ENCODE assay signal across 31 cellular contexts in the genomic region with DNA sequence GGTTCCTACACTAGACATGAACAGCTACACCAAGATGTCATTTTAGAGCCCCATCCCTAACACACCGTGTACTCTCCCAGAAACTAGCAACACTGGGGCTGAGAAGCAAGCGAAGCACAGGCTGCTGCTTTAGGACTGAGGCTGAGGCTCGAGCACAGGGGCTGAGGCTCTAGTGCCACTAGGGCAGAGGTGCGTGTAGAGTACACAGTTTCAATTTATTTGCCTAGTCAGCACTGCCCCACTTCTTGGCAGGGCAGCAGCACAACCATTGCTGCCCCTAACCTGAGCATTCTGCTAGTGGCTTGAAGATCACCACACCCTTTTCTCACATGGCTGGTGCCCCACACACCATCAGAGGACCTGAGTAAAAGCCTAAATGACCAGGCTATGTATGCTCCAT.
"Had no signal": no experiment of that assay in that cellular context is flagged by ENCODE, and none has a peak within 500 bp of the region (broad histone marks: within the 10 kb centered on the region; RNA-seq: fewer than 3 reads in every experiment).

No MANE protein-coding gene starts in this region.

- H3K27me3 ChIP-seq: adrenal gland, ascending aorta, cardiac muscle cell had no signal

- H3K4me1 ChIP-seq: adrenal gland, ascending aorta had no signal

- FAIRE-seq: TTC549 had no signal

- ATAC-seq: activated CD8-positive, alpha-beta T cell treated with anti-CD3 and anti-CD28 coated beads for 36 hours; activated naive CD4-positive, alpha-beta T cell treated with anti-CD3 and anti-CD28 coated beads, Interleukin-2, amount 50 U/mL, for 72 hours; activated T-cell treated with anti-CD3 and anti-CD28 coated beads, Interleukin-2, amount 50 U/mL, for 4 hours; activated T-cell treated with anti-CD3 and anti-CD28 coated beads, Interleukin-2, amount 50 U/mL, for 72 hours; activated T-helper 17 cell treated with anti-CD3 and anti-CD28 coated beads, Interleukin-2, amount 50 U/mL, for 72 hours had no signal

- H3K4me3 ChIP-seq: adrenal gland, ascending aorta, cardiac muscle cell had no signal

- H3K27ac ChIP-seq: adrenal gland, ascending aorta, cardiac muscle cell, VCaP had no signal

- DNase-seq: activated B cell treated with CpG ODN at 0.5 μM for 24 hours; activated CD4-positive, alpha-beta memory T cell treated with anti-CD3 and anti-CD28 coated beads for 36 hours; activated CD4-positive, alpha-beta T cell treated with anti-CD3 and anti-CD28 coated beads for 4 hours; activated CD4-positive, alpha-beta T cell treated with anti-CD3 and anti-CD28 coated beads, Interleukin-2, amount 10 ng/mL, durations not matched to agents 24 days and 14 days; activated CD4-positive, alpha-beta T cell treated with anti-CD3 and anti-CD28 coated beads, Interleukin-2, amount 50 U/mL, for 1 hour; activated CD4-positive, alpha-beta T cell treated with anti-CD3 and anti-CD28 coated beads, Interleukin-2, amount 50 U/mL, for 4 hours; activated CD4-positive, CD25-positive, alpha-beta regulatory T cell treated with anti-CD3 and anti-CD28 coated beads, Interleukin-2, amount 50 U/mL, for 72 hours; activated CD8-positive, alpha-beta memory T cell treated with anti-CD3 and anti-CD28 coated beads, Interleukin-2, amount 50 U/mL, for 4 hours; activated CD8-positive, alpha-beta T cell treated with anti-CD3 and anti-CD28 coated beads for 36 hours; activated effector memory CD4-positive, alpha-beta T cell treated with anti-CD3 and anti-CD28 coated beads, Interleukin-2, amount 50 U/mL, for 16 hours; activated gamma-delta T cell treated with Interleukin-2 at 50 U/mL for 16 hours; activated naive CD4-positive, alpha-beta T cell; activated naive CD4-positive, alpha-beta T cell treated with anti-CD3 and anti-CD28 coated beads for 36 hours; activated naive CD4-positive, alpha-beta T cell treated with anti-CD3 and anti-CD28 coated beads, Interleukin-2, amount 50 U/mL, for 16 hours; activated naive CD8-positive, alpha-beta T cell treated with anti-CD3 and anti-CD28 coated beads for 36 hours; activated T-cell treated with anti-CD3 and anti-CD28 coated beads for 4 hours; activated T-cell treated with anti-CD3 and anti-CD28 coated beads, Interleukin-2, amount 50 U/mL, for 1 hour; activated T-cell treated with anti-CD3 and anti-CD28 coated beads, Interleukin-2, amount 50 U/mL, for 4 hours; activated T-cell treated with anti-CD3 and anti-CD28 coated beads, Interleukin-2, amount 50 U/mL, for 72 hours; adrenal gland; amniotic stem cell; caudate nucleus; cerebellar nuclear complex; T-helper 2 cell; T-helper 9 cell had no signal

- H3K36me3 ChIP-seq: adrenal gland, ascending aorta, cardiac muscle cell had no signal
